ENCODE assay signal across 20 cellular contexts in the genomic region with DNA sequence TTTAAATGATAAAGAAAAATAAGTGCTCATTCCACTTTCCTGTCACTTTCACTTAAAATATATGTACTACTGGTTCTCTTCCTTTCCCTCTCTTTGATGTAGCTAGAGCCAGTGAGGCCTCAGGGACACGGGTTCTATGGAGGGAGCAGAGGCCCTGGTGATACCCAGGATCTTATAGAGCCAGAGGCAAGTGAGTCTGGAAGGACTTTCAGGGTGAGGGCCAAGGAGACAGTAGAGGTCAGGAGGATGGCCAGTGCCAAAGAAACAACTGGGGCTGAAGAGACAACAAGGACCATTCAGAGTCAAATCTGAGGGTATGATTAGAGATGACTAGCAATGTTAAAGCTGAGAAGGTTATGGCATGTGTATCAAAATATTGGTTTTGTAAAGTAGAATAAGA.
DNase-seq lines count a peak whose midpoint lies in the region; ATAC-seq, FAIRE-seq and TF ChIP-seq lines count a peak whose summit lies in the region.
"Had no signal": no experiment of that assay in that cellular context is flagged by ENCODE, and none has a peak within 500 bp of the region (broad histone marks: within the 10 kb centered on the region; RNA-seq: fewer than 3 reads in every experiment).

No MANE protein-coding gene starts in this region.

- no peak overlapping the region for H3K9ac ChIP-seq in Karpas-422 (ENCODE audit: low read length)
- H3K9ac ChIP-seq in K562 (ENCODE audit: insufficient read depth in 1 of 2, low read depth in 2 of 2, low read length in 2 of 2), result no peak overlapping the region

- no peak overlapping the region for H3K4me3 Mint-ChIP-seq in stimulated activated effector memory CD8-positive, alpha-beta T cell treated with anti-CD3 and anti-CD28 coated beads, Interleukin-12 subunit alpha, Interleukin-12 subunit beta, amount 100 ng/mL, for 72 hours
- H3K4me3 Mint-ChIP-seq: CD14-positive monocyte; CD8-positive, alpha-beta T cell; GM23338 had no signal

- H3K27ac ChIP-seq in C4-2B (peak overlapping the region; percentile 62), Karpas-422 (ENCODE audit: low read length) (no peak overlapping the region), K562 (ENCODE audit: extremely low read depth, low read depth, low read length) (no peak overlapping the region)
- H3K27ac ChIP-seq: A549 had no signal

- H3K4me3 ChIP-seq in Karpas-422 (ENCODE audit: low read length), result no peak overlapping the region
- H3K4me3 ChIP-seq in K562, result no peak overlapping the region
- H3K4me3 ChIP-seq: A549, GM23338 had no signal

- no peaks in the 10 kb centered on the region for H3K36me3 Mint-ChIP-seq in stimulated activated effector memory CD8-positive, alpha-beta T cell treated with anti-CD3 and anti-CD28 coated beads, Interleukin-12 subunit alpha, Interleukin-12 subunit beta, amount 100 ng/mL, for 72 hours
- H3K36me3 Mint-ChIP-seq: CD14-positive monocyte; CD8-positive, alpha-beta T cell had no signal

- no peak for TF ChIP-seq EP300 in K562 (IDR thresholded peaks at IDR 0.05; ENCODE audit: low read length)

- POLR2A ChIA-PET in K562 (lab: Yijun Ruan, JAX), result interaction anchor here (0.6 kb wide), 1 partner anchor 14 kb away, joined by 3 read pairs; no protein-coding TSS in a partner anchor

- H3K4me1 ChIP-seq in Karpas-422 (ENCODE audit: low read length) (no peaks in the 10 kb centered on the region), K562 (replicated peaks in 1 of 2; ENCODE audit: control insufficient read depth in 2 of 2, insufficient read depth in 2 of 2, low read length in 2 of 2) (no peaks in the 10 kb centered on the region)
- H3K4me1 ChIP-seq: A549, BE2C had no signal

- H2AFZ ChIP-seq in Karpas-422 (ENCODE audit: low read length) (no peak overlapping the region), K562 (ENCODE audit: low read depth, low read length) (no peak overlapping the region)
- H2AFZ ChIP-seq: GM23338 had no signal

- WGBS in K562 (ENCODE audit: insufficient coverage, low coverage, missing lambda C conversion rate), result 0% methylated on average over 1 of the region's 1 CpG

- H3K79me2 ChIP-seq in Karpas-422 (ENCODE audit: low read length) (no peaks in the 10 kb centered on the region), K562 (ENCODE audit: control insufficient read depth, insufficient read depth, low read length) (no peaks in the 10 kb centered on the region)

- H3K9me3 ChIP-seq in Karpas-422 (ENCODE audit: low read length) (no peaks in the 10 kb centered on the region), K562 (replicated peaks; ENCODE audit: control insufficient read depth, insufficient read depth, low read depth, low read length) (no peaks in the 10 kb centered on the region)
- H3K9me3 ChIP-seq: BE2C had no signal

- in situ Hi-C loops in K562 (cut with MboI), result loop anchor here (25.0 kb wide), 2 partner anchors 603 to 1072 kb away; no protein-coding TSS in a partner anchor

- no peaks in the 10 kb centered on the region for H4K20me1 ChIP-seq in Karpas-422 (ENCODE audit: insufficient read depth, low read depth, low read length)
- no peaks in the 10 kb centered on the region for H4K20me1 ChIP-seq in K562 (replicated peaks; ENCODE audit: control insufficient read depth, insufficient read depth, low read length)

- BruUV-seq in K562 (replicated peaks; lab: Mats Ljungman, UMichigan), result no TSS peak

- ATAC-seq in K562 (peak; percentile 23; the same call in 2 of the 3 replicates), GM19324 (IDR thresholded peaks at IDR 0.05; ENCODE audit: low FRiP score, unreplicated experiment) (no peak)
- ATAC-seq in stimulated activated effector memory CD8-positive, alpha-beta T cell treated with anti-CD3 and anti-CD28 coated beads, Interleukin-12 subunit alpha, Interleukin-12 subunit beta, amount 100 ng/mL, for 72 hours, result peak; percentile 34
- ATAC-seq: A549; CD8-positive, alpha-beta T cell; GM23338 had no signal

- no peaks in the 10 kb centered on the region for H3K9me2 ChIP-seq in Karpas-422 (replicated peaks; ENCODE audit: insufficient read depth, low read length)

- TF ChIP-seq RAD21 in K562 (CRISPR knock-in tag; conservative IDR thresholded peaks at IDR 0.05 in 1 of 2, IDR thresholded peaks at IDR 0.05 in 1 of 2), result no peak

- FAIRE-seq in K562 (lab: Jason Lieb, UNC), result no peak
- FAIRE-seq: D721Med, GM12891 had no signal

- H3K27me3 ChIP-seq in Karpas-422 (ENCODE audit: low read length) (no peaks in the 10 kb centered on the region), K562 (ENCODE audit: control insufficient read depth in 2 of 2, insufficient read depth in 2 of 2, low read length in 2 of 2) (no peaks in the 10 kb centered on the region)
- H3K27me3 ChIP-seq: BE2C had no signal

- intact Hi-C loops in K562 (cut with micrococcal nuclease), result no loop called here

- no peak overlapping the region for H3K27ac Mint-ChIP-seq in stimulated activated effector memory CD8-positive, alpha-beta T cell treated with anti-CD3 and anti-CD28 coated beads, Interleukin-12 subunit alpha, Interleukin-12 subunit beta, amount 100 ng/mL, for 72 hours
- H3K27ac Mint-ChIP-seq: CD14-positive monocyte; CD8-positive, alpha-beta T cell; GM23338 had no signal

- DNase-seq in Karpas-422 (peak; percentile 36), K562 (ENCODE audit: extremely low read depth in 1 of 4, low spot score in 3 of 4) (no peak), NCI-H2227 (lab: John Stamatoyannopoulos, UW; ENCODE audit: unreplicated experiment) (no peak), NCI-H1048 (lab: John Stamatoyannopoulos, UW) (no peak)
- no peak for DNase-seq in stimulated activated effector memory CD8-positive, alpha-beta T cell treated with anti-CD3 and anti-CD28 coated beads, Interleukin-12 subunit alpha, Interleukin-12 subunit beta, amount 100 ng/mL, for 72 hours (ENCODE audit: low spot score in 2 of 2)
- no peak for DNase-seq in stimulated activated CD4-positive, alpha-beta T cell treated with anti-CD3 and anti-CD28 coated beads, Interleukin-2, amount 100 ng/mL, for 48 hours
- DNase-seq: BE2C; CD8-positive, alpha-beta T cell; COR-L47; DMS153; DMS79 treated with DMSO at 0.1 percent for 48 hours; EL; H7 had no signal

- H3K9me3 Mint-ChIP-seq in stimulated activated effector memory CD8-positive, alpha-beta T cell treated with anti-CD3 and anti-CD28 coated beads, Interleukin-12 subunit alpha, Interleukin-12 subunit beta, amount 100 ng/mL, for 72 hours, result no peaks in the 10 kb centered on the region
- H3K9me3 Mint-ChIP-seq: CD14-positive monocyte; CD8-positive, alpha-beta T cell had no signal

- H3K4me1 Mint-ChIP-seq in stimulated activated effector memory CD8-positive, alpha-beta T cell treated with anti-CD3 and anti-CD28 coated beads, Interleukin-12 subunit alpha, Interleukin-12 subunit beta, amount 100 ng/mL, for 72 hours, result no peaks in the 10 kb centered on the region
- H3K4me1 Mint-ChIP-seq: CD14-positive monocyte, GM23338 had no signal

- TF ChIP-seq POLR2A in K562 (conservative IDR thresholded peaks at IDR 0.05), result no peak

- H3K36me3 ChIP-seq in Karpas-422 (ENCODE audit: insufficient read depth, low read length), result no peaks in the 10 kb centered on the region
- no peaks in the 10 kb centered on the region for H3K36me3 ChIP-seq in K562 (ENCODE audit: control insufficient read depth, insufficient read depth, low read length)
- H3K36me3 ChIP-seq: BE2C had no signal

- CTCF ChIA-PET in K562 (lab: Yijun Ruan, JAX; ENCODE audit: low intra/inter-chr PET ratio), result no interaction called here

- no peak for TF ChIP-seq CTCF in C4-2B (conservative IDR thresholded peaks at IDR 0.05)
- TF ChIP-seq CTCF in K562 (IDR thresholded peaks at IDR 0.05 in 2 of 3, conservative IDR thresholded peaks at IDR 0.05 in 1 of 3; ENCODE audit: insufficient read depth in 2 of 3, low read depth in 1 of 3, low read length in 3 of 3), result no peak

- no peak overlapping the region for H3K4me2 ChIP-seq in Karpas-422 (ENCODE audit: low read depth, low read length, poor library complexity, severe bottlenecking)
- H3K4me2 ChIP-seq in K562 (ENCODE audit: insufficient read depth, low read length), result no peak overlapping the region
- H3K4me2 ChIP-seq: A549, GM23338 had no signal

- H3K9me1 ChIP-seq in K562 (ENCODE audit: control insufficient read depth, insufficient read depth, low read length), result no peaks in the 10 kb centered on the region

TF ChIP-seq in K562, 482 proteins besides CTCF, POLR2A, EP300 and RAD21:
- TF ChIP-seq TAL1 (IDR thresholded peaks at IDR 0.05), result no peak
- no peak for TF ChIP-seq PHF21A (IDR thresholded peaks at IDR 0.05; ENCODE audit: borderline replicate concordance, low read depth)
- TF ChIP-seq, protein P1, sequence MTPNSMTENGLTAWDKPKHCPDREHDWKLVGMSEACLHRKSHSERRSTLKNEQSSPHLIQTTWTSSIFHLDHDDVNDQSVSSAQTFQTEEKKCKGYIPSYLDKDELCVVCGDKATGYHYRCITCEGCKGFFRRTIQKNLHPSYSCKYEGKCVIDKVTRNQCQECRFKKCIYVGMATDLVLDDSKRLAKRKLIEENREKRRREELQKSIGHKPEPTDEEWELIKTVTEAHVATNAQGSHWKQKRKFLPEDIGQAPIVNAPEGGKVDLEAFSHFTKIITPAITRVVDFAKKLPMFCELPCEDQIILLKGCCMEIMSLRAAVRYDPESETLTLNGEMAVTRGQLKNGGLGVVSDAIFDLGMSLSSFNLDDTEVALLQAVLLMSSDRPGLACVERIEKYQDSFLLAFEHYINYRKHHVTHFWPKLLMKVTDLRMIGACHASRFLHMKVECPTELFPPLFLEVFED (CRISPR knock-in tag; conservative IDR thresholded peaks at IDR 0.05), result no peak
TF ChIP-seq in K562: peak in this region for 0.
